In genomic region chr17:5131799-5132502, GRCh38 we compare ENCODE assay signal across 8 cellular contexts. TPM values are rescaled to one million over a fixed set of nuclear protein-coding genes. Genes with fewer than 3 reads are reported as not detected.
DNase-seq lines count a peak whose midpoint lies in the region; ATAC-seq and TF ChIP-seq lines count a peak whose summit lies in the region.
"Not testable (repeated sequence)": the region's sequence is repeated elsewhere in the genome, so short reads cannot be mapped to it uniquely, and the experiment has no call there.
"Had no signal": no experiment of that assay in that cellular context is flagged by ENCODE, and none has a peak within 500 bp of the region (broad histone marks: within the 10 kb centered on the region; RNA-seq: fewer than 3 reads in every experiment).

No MANE protein-coding gene starts in this region.

- peak; percentile 46 for DNase-seq in RWPE2 (ENCODE audit: low spot score)
- DNase-seq in activated CD8-positive, alpha-beta memory T cell treated with anti-CD3 and anti-CD28 coated beads for 24 hours = peak; percentile 41
- peak; percentile 62 for DNase-seq in coronary artery (ENCODE audit: low spot score)
- peak; percentile 28 for DNase-seq in right atrium auricular region (ENCODE audit: low spot score)
- DNase-seq in lung (ENCODE audit: low spot score) = peak; percentile 27
- peak; percentile 54 for DNase-seq in osteoblast (ENCODE audit: insufficient read length, low spot score, missing footprints)
- DNase-seq in sciatic nerve (ENCODE audit: low spot score) = peak; percentile 48

- intact Hi-C loops in sciatic nerve (cut with DNase I) = not testable (repeated sequence)

- not testable (repeated sequence) for H3K9me3 ChIP-seq in RWPE2 (ENCODE audit: severe bottlenecking); right atrium auricular region; lung (ENCODE audit: control insufficient read depth in 2 of 2, insufficient read depth in 1 of 2, low read length in 1 of 2); osteoblast (ENCODE audit: low read depth, low read length)

- H3K27me3 ChIP-seq in RWPE2 (ENCODE audit: insufficient read depth, poor library complexity, severe bottlenecking); right atrium auricular region; lung (ENCODE audit: control insufficient read depth, insufficient read depth); osteoblast (ENCODE audit: insufficient read depth, low read length): not testable (repeated sequence)

- WGBS in lung, 2 donors = 80 to 92% methylated on average over 16 of the region's 16 CpGs

- H2AFZ ChIP-seq in osteoblast (ENCODE audit: low read length) = not testable (repeated sequence)

- not testable (repeated sequence) for TF ChIP-seq CTCF in RWPE2 (IDR thresholded peaks at IDR 0.05; ENCODE audit: poor library complexity, severe bottlenecking); coronary artery (IDR thresholded peaks at IDR 0.05); right atrium auricular region (IDR thresholded peaks at IDR 0.05); lung (IDR thresholded peaks at IDR 0.05; ENCODE audit: control extremely low read depth, extremely low read depth); osteoblast (IDR thresholded peaks at IDR 0.05; ENCODE audit: extremely low read depth, low read depth, low read length)

- H3K79me2 ChIP-seq in osteoblast (ENCODE audit: insufficient read depth, low read length) = not testable (repeated sequence)

- H3K4me3 ChIP-seq in RWPE2 (ENCODE audit: severe bottlenecking); coronary artery; right atrium auricular region; lung; osteoblast (ENCODE audit: insufficient read depth, low read length): not testable (repeated sequence)

- not testable (repeated sequence) for H3K4me1 ChIP-seq in RWPE2 (ENCODE audit: insufficient read depth, poor library complexity, severe bottlenecking); right atrium auricular region; lung (ENCODE audit: control insufficient read depth in 2 of 2, insufficient read depth in 2 of 2, low read length in 2 of 2); osteoblast (ENCODE audit: insufficient read depth, low read length)

- not testable (repeated sequence) for H4K20me1 ChIP-seq in osteoblast (ENCODE audit: insufficient read depth, low read length)

- H3K27ac ChIP-seq in RWPE2 (ENCODE audit: poor library complexity, severe bottlenecking); coronary artery; right atrium auricular region; lung (ENCODE audit: low read depth in 1 of 2, low read length in 1 of 2); osteoblast (ENCODE audit: low read depth, low read length): not testable (repeated sequence)

- H3K4me2 ChIP-seq in osteoblast (ENCODE audit: insufficient read depth, low read length) = not testable (repeated sequence)

- ATAC-seq in RWPE2 (ENCODE audit: low read depth); lung (ENCODE audit: insufficient read depth, low FRiP score); sciatic nerve: not testable (repeated sequence)

- not testable (repeated sequence) for H3K36me3 ChIP-seq in RWPE2 (ENCODE audit: low read depth); right atrium auricular region; lung (ENCODE audit: control insufficient read depth in 2 of 2, insufficient read depth in 2 of 2, low read length in 2 of 2); osteoblast (ENCODE audit: insufficient read depth, low read length)

RNA-seq across cellular contexts. Expression of gene USP6, which starts 16.1 kb away (rescaled TPM):
- total RNA-seq in right atrium auricular region = not detected
- total RNA-seq in lung = under 1 TPM; 0.31 to 0.46 TPM
- under 1 TPM; 0.05 to 0.10 TPM for polyA plus RNA-seq in lung
- not detected in 2 replicates for total RNA-seq in osteoblast
- 0.31 TPM for total RNA-seq in sciatic nerve
- polyA plus RNA-seq: BJ had no signal

RNA-seq across cellular contexts. Expression of gene ZNF232, which starts 20.3 kb away (rescaled TPM):
- total RNA-seq in right atrium auricular region (1 to 10 TPM; 2.7 to 5.6 TPM), lung (10 to 100 TPM in 1 of 2 donors, 1 to 10 TPM in 1; 9.6 to 14.1 TPM), osteoblast (8.0 and 8.3 TPM in 2 replicates), sciatic nerve (10.0 TPM)
- polyA plus RNA-seq in lung = 1 to 10 TPM; 6.8 to 9.4 TPM

RNA-seq across cellular contexts. Expression of gene ZFP3, which starts 53.7 kb away (rescaled TPM):
- 1 to 10 TPM; 7.2 to 7.4 TPM for total RNA-seq in right atrium auricular region
- total RNA-seq in lung = 1 to 10 TPM; 4.8 to 7.3 TPM
- 1 to 10 TPM; 2.3 to 2.6 TPM for polyA plus RNA-seq in lung
- 3.5 and 3.6 TPM in 2 replicates for total RNA-seq in osteoblast
- total RNA-seq in sciatic nerve = 6.6 TPM

RNA-seq across cellular contexts. Expression of gene ZNF594, which starts 59.7 kb away (rescaled TPM):
- 1 to 10 TPM; 4.7 to 4.8 TPM for total RNA-seq in right atrium auricular region
- total RNA-seq in lung = 10 to 100 TPM in 1 of 2 donors, 1 to 10 TPM in 1; 7.9 to 14.4 TPM
- 1 to 10 TPM; 1.6 to 2.1 TPM for polyA plus RNA-seq in lung
- total RNA-seq in osteoblast = 8.7 and 11.5 TPM in 2 replicates
- total RNA-seq in sciatic nerve = 16.5 TPM
